Comparison of ENCODE assay signal across 8 cellular contexts in the genomic region with DNA sequence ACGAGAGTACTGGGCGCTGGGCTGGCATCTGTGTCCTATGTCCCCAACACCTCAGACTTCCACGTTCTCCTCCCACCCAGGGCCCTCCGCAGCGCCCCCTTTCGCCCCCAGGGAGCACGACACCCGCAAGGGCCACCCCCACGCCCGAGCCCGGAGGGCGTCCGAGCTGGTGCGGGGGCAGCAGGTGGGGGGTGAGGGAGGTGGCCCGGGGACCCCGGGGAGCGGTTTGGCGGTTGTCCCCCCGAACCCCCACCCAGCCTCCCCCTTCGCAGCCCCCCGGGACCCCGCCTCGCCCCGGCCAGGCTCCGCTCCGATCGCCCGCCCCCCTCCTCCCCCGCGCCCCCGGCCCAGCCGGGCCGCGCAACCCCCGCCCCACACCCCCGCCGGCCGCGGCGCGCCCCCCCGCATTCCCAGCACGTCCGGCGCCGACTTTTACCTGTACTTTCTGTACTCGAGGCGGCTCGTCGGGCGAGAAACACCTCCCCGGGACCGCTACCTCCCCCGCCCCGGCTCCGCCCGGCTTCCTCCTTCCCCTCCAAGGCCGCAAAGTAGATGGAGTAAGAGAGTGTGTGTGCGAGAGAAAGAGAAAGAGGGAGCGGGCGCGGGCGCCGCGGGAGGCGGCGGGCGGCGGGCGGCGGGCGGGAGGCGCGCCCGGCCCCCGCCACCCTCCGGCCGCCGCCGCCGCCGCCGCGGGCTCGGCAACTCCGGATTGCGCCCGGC. TPM values are rescaled to one million over a fixed set of nuclear protein-coding genes. Genes with fewer than 3 reads are reported as not detected.
DNase-seq lines count a peak whose midpoint lies in the region; ATAC-seq and TF ChIP-seq lines count a peak whose summit lies in the region.

No MANE protein-coding gene starts in this region.

- TF ChIP-seq RAD21 in SK-N-SH (IDR thresholded peaks at IDR 0.05; ENCODE audit: low read length) (no peak), Ishikawa (IDR thresholded peaks at IDR 0.05; ENCODE audit: low read depth) (0 out of 2 replicates have a peak, but pooled peaks have one; percentile 8)

- WGBS in SK-N-SH (ENCODE audit: low lambda C conversion rate): 9% methylated on average over 28 of the region's 88 CpGs
- 73% methylated on average over 3 of the region's 88 CpGs; no CpG with 5 or more reads in 1 of the 2 donors for WGBS in esophagus squamous epithelium, 2 donors

- H3K9me3 ChIP-seq in SK-N-SH (no peaks in the 10 kb centered on the region), esophagus squamous epithelium (no peaks in the 10 kb centered on the region), neutrophil (no peaks in the 10 kb centered on the region)

- no peaks in the 10 kb centered on the region for H3K9me2 ChIP-seq in SK-N-SH

- no peaks in the 10 kb centered on the region for H4K20me1 ChIP-seq in SK-N-SH (ENCODE audit: insufficient read depth)

- TF ChIP-seq CTCF in SK-N-SH (IDR thresholded peaks at IDR 0.05) (peak; percentile 53), esophagus squamous epithelium (IDR thresholded peaks at IDR 0.05) (peak in 3 of 6 experiments; percentile 16 to 45 (median 31)), neutrophil (IDR thresholded peaks at IDR 0.05) (peak; percentile 29)

- H3K27me3 ChIP-seq in SK-N-SH (ENCODE audit: insufficient read depth): no peaks in the 10 kb centered on the region
- H3K27me3 ChIP-seq in esophagus squamous epithelium: peaks cover 0 to 19% (median 0%) of the 10 kb centered on the region in 4 donors
- peaks cover 26% of the 10 kb centered on the region for H3K27me3 ChIP-seq in neutrophil

- H3K36me3 ChIP-seq in SK-N-SH (replicated peaks in 1 of 2; ENCODE audit: control insufficient read depth in 1 of 2, insufficient read depth in 2 of 2, low read length in 1 of 2) (no peaks in the 10 kb centered on the region), esophagus squamous epithelium (no peaks in the 10 kb centered on the region), neutrophil (no peaks in the 10 kb centered on the region)

- intact Hi-C loops in esophagus squamous epithelium (cut with DNase I): no loop called here

- no peak for TF ChIP-seq POLR2A in esophagus squamous epithelium (IDR thresholded peaks at IDR 0.05)

- peaks cover 3% of the 10 kb centered on the region for H3F3A ChIP-seq in SK-N-SH (replicated peaks; ENCODE audit: insufficient read depth)

- no peak overlapping the region for H3K9ac ChIP-seq in SK-N-SH

- no peaks in the 10 kb centered on the region for H3K79me2 ChIP-seq in SK-N-SH (ENCODE audit: insufficient read depth)

- H3K4me1 ChIP-seq in SK-N-SH (ENCODE audit: control insufficient read depth in 1 of 2, insufficient read depth in 2 of 2, low read depth in 1 of 2, low read length in 1 of 2) (peaks cover 0 to 7% of the 10 kb centered on the region in 2 experiments; a peak in 1 of 4 replicates), esophagus squamous epithelium (peaks cover 0 to 12% (median 6%) of the 10 kb centered on the region in 3 donors), neutrophil (ENCODE audit: control insufficient read depth in 1 of 2, insufficient read depth in 1 of 2, low read depth in 1 of 2, low read length in 1 of 2) (peaks cover 9 to 10% of the 10 kb centered on the region in 2 experiments)

- peak overlapping the region in 1 of 2 experiments; percentile 57; a peak in 3 of 4 replicates for H3K4me3 ChIP-seq in SK-N-SH (ENCODE audit: low read depth in 2 of 2, low read length in 1 of 2)
- peak overlapping the region; percentile 37 to 85 (median 60) for H3K4me3 ChIP-seq in esophagus squamous epithelium
- H3K4me3 ChIP-seq in neutrophil (ENCODE audit: low read depth in 1 of 2, low read length in 1 of 2): peak overlapping the region; percentile 49 to 55

- POLR2A ChIA-PET in SK-N-SH (lab: Yijun Ruan, JAX): no interaction called here

- TF ChIP-seq EP300 in SK-N-SH (IDR thresholded peaks at IDR 0.05; ENCODE audit: borderline replicate concordance in 1 of 2, low read depth in 1 of 2, low read length in 1 of 2) (no peak), Ishikawa (IDR thresholded peaks at IDR 0.05; ENCODE audit: borderline replicate concordance) (no peak)

- CTCF ChIA-PET in SK-N-SH (lab: Yijun Ruan, JAX): no interaction called here

- H3K27ac ChIP-seq in SK-N-SH (ENCODE audit: low read depth in 2 of 2, low read length in 1 of 2) (no peak overlapping the region), esophagus squamous epithelium (peak overlapping the region in 2 of 4 donors; percentile 31 to 75), neutrophil (peak overlapping the region; percentile 49)

- H3K4me2 ChIP-seq in SK-N-SH: no peak overlapping the region

- ATAC-seq in SK-N-SH treated with all-trans-retinoic acid at 6 μM for 48 hours: no peak

- H2AFZ ChIP-seq in SK-N-SH (ENCODE audit: low read depth): no peak overlapping the region

- DNase-seq in SK-N-SH: peak; percentile 66
- peak; percentile 26 for DNase-seq in activated T-cell treated with anti-CD3 and anti-CD28 coated beads for 1 hour (ENCODE audit: low read depth)
- DNase-seq in esophagus squamous epithelium (lab: John Stamatoyannopoulos, UW): no peak
- no peak for DNase-seq in NCI-H187 (lab: John Stamatoyannopoulos, UW)
- DNase-seq in NCI-H82 treated with DMSO at 0.1 percent for 48 hours (lab: John Stamatoyannopoulos, UW; ENCODE audit: unreplicated experiment): no peak

TF ChIP-seq in SK-N-SH, 30 proteins besides CTCF, POLR2A, EP300 and RAD21 (continues in another document):
- TF ChIP-seq TCF12 (IDR thresholded peaks at IDR 0.05) (no peak), JUND (IDR thresholded peaks at IDR 0.05) (no peak), TAF1 (IDR thresholded peaks at IDR 0.05; ENCODE audit: borderline replicate concordance, low read depth, low read length) (no peak), RXRA (IDR thresholded peaks at IDR 0.05; ENCODE audit: borderline replicate concordance, low read depth) (no peak)
- TF ChIP-seq, protein P1, sequence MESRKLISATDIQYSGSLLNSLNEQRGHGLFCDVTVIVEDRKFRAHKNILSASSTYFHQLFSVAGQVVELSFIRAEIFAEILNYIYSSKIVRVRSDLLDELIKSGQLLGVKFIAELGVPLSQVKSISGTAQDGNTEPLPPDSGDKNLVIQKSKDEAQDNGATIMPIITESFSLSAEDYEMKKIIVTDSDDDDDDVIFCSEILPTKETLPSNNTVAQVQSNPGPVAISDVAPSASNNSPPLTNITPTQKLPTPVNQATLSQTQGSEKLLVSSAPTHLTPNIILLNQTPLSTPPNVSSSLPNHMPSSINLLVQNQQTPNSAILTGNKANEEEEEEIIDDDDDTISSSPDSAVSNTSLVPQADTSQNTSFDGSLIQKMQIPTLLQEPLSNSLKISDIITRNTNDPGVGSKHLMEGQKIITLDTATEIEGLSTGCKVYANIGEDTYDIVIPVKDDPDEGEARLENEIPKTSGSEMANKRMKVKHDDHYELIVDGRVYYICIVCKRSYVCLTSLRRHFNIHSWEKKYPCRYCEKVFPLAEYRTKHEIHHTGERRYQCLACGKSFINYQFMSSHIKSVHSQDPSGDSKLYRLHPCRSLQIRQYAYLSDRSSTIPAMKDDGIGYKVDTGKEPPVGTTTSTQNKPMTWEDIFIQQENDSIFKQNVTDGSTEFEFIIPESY (IDR thresholded peaks at IDR 0.05; ENCODE audit: borderline replicate concordance, low read depth): no peak

TF ChIP-seq in SK-N-SH treated with all-trans-retinoic acid at 6 μM for 48 hours, 23 proteins besides CTCF, POLR2A, EP300 and RAD21 (continues in another document):
- no peak for TF ChIP-seq GLIS3 (CRISPR knock-in tag; IDR thresholded peaks at IDR 0.05)
- TF ChIP-seq, protein P2, sequence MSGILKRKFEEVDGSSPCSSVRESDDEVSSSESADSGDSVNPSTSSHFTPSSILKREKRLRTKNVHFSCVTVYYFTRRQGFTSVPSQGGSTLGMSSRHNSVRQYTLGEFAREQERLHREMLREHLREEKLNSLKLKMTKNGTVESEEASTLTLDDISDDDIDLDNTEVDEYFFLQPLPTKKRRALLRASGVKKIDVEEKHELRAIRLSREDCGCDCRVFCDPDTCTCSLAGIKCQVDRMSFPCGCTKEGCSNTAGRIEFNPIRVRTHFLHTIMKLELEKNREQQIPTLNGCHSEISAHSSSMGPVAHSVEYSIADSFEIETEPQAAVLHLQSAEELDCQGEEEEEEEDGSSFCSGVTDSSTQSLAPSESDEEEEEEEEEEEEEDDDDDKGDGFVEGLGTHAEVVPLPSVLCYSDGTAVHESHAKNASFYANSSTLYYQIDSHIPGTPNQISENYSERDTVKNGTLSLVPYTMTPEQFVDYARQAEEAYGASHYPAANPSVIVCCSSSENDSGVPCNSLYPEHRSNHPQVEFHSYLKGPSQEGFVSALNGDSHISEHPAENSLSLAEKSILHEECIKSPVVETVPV (CRISPR knock-in tag; IDR thresholded peaks at IDR 0.05): no peak
- no peak for TF ChIP-seq BACH2 (CRISPR knock-in tag; IDR thresholded peaks at IDR 0.05; ENCODE audit: borderline replicate concordance)
- no peak for TF ChIP-seq ZNF565 (CRISPR knock-in tag; conservative IDR thresholded peaks at IDR 0.05; ENCODE audit: low read depth)
- TF ChIP-seq ISL1 (CRISPR knock-in tag; IDR thresholded peaks at IDR 0.05): no peak

TF ChIP-seq in Ishikawa, 13 proteins besides CTCF, POLR2A, EP300 and RAD21:
- TF ChIP-seq TCF12 (IDR thresholded peaks at IDR 0.05; ENCODE audit: low read depth) (no peak), TAF1 (IDR thresholded peaks at IDR 0.05; ENCODE audit: low read depth) (no peak)
- TF ChIP-seq, protein P3, sequence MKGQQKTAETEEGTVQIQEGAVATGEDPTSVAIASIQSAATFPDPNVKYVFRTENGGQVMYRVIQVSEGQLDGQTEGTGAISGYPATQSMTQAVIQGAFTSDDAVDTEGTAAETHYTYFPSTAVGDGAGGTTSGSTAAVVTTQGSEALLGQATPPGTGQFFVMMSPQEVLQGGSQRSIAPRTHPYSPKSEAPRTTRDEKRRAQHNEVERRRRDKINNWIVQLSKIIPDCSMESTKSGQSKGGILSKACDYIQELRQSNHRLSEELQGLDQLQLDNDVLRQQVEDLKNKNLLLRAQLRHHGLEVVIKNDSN (IDR thresholded peaks at IDR 0.05): no peak

RNA-seq across cellular contexts. Expression of a gene that starts 0.9 kb away (rescaled TPM):
- polyA plus RNA-seq in SK-N-SH (2012; rRNA removed): 0.03 and 0.05 TPM in 2 replicates
- 0.07 and 0.08 TPM in 2 replicates for polyA plus RNA-seq in SK-N-SH (2012; cell fraction: cytosol; rRNA removed)
- 0.19 and 0.35 TPM in 2 replicates for polyA plus RNA-seq in SK-N-SH (2012; cell fraction: nucleus; rRNA removed)
- 1 to 10 TPM; 1.8 to 4.8 (median 3.1) TPM for total RNA-seq in esophagus squamous epithelium

Comparison
In these comparisons a context has a peak if more than half of its experiments do, and no peak if none do; other contexts are left out.
1. DNase-seq: peak in SK-N-SH (single experiment) and activated T-cell treated with anti-CD3 and anti-CD28 coated beads for 1 hour (single experiment); none in esophagus squamous epithelium (single experiment), NCI-H187 (0 of 2) and NCI-H82 treated with DMSO at 0.1 percent for 48 hours (single experiment).